ENCODE assay signal across 2 cellular contexts in genomic region chr20:62061851-62062418, GRCh38.
TF ChIP-seq lines count a peak whose summit lies in the region.

No MANE protein-coding gene starts in this region.

TF ChIP-seq in GM12878, 131 proteins besides CTCF, POLR2A, EP300 and RAD21:
- TF ChIP-seq POLR2AphosphoS2 (IDR thresholded peaks at IDR 0.05; ENCODE audit: low read depth, low read length), result no peak
- no peak for TF ChIP-seq MTA2 (IDR thresholded peaks at IDR 0.05; ENCODE audit: low read depth)
- no peak for TF ChIP-seq ZNF207 (IDR thresholded peaks at IDR 0.05; ENCODE audit: borderline replicate concordance)
- TF ChIP-seq ATF7 (IDR thresholded peaks at IDR 0.05; ENCODE audit: low read depth), result no peak
- TF ChIP-seq KAT2A (conservative IDR thresholded peaks at IDR 0.05; ENCODE audit: control insufficient read depth, low read depth, low read length), result no peak
- TF ChIP-seq CHD1 (IDR thresholded peaks at IDR 0.05; ENCODE audit: low read depth, low read length), result no peak

TF ChIP-seq in GM23338, 12 proteins besides CTCF, POLR2A, EP300 and RAD21:
- TF ChIP-seq CREB1 (CRISPR knock-in tag; IDR thresholded peaks at IDR 0.05; ENCODE audit: low read depth) (no peak), EZH2 (IDR thresholded peaks at IDR 0.05; ENCODE audit: low read depth, unreplicated experiment) (no peak), ZNF114 (CRISPR knock-in tag; IDR thresholded peaks at IDR 0.05) (no peak), EZH2phosphoT487 (IDR thresholded peaks at IDR 0.05; ENCODE audit: unreplicated experiment) (no peak), NANOG (IDR thresholded peaks at IDR 0.05; ENCODE audit: borderline replicate concordance) (no peak), POLR2AphosphoS5 (IDR thresholded peaks at IDR 0.05; ENCODE audit: low read depth) (no peak), ZNF331 (CRISPR knock-in tag; IDR thresholded peaks at IDR 0.05; ENCODE audit: low read depth) (no peak), JUNB (IDR thresholded peaks at IDR 0.05; ENCODE audit: unreplicated experiment) (no peak), ZNF462 (CRISPR knock-in tag; IDR thresholded peaks at IDR 0.05) (no peak), STAT1 (IDR thresholded peaks at IDR 0.05; ENCODE audit: unreplicated experiment) (no peak)
- TF ChIP-seq, protein P1, sequence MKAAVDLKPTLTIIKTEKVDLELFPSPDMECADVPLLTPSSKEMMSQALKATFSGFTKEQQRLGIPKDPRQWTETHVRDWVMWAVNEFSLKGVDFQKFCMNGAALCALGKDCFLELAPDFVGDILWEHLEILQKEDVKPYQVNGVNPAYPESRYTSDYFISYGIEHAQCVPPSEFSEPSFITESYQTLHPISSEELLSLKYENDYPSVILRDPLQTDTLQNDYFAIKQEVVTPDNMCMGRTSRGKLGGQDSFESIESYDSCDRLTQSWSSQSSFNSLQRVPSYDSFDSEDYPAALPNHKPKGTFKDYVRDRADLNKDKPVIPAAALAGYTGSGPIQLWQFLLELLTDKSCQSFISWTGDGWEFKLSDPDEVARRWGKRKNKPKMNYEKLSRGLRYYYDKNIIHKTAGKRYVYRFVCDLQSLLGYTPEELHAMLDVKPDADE (IDR thresholded peaks at IDR 0.05), result no peak
- TF ChIP-seq, protein P2, sequence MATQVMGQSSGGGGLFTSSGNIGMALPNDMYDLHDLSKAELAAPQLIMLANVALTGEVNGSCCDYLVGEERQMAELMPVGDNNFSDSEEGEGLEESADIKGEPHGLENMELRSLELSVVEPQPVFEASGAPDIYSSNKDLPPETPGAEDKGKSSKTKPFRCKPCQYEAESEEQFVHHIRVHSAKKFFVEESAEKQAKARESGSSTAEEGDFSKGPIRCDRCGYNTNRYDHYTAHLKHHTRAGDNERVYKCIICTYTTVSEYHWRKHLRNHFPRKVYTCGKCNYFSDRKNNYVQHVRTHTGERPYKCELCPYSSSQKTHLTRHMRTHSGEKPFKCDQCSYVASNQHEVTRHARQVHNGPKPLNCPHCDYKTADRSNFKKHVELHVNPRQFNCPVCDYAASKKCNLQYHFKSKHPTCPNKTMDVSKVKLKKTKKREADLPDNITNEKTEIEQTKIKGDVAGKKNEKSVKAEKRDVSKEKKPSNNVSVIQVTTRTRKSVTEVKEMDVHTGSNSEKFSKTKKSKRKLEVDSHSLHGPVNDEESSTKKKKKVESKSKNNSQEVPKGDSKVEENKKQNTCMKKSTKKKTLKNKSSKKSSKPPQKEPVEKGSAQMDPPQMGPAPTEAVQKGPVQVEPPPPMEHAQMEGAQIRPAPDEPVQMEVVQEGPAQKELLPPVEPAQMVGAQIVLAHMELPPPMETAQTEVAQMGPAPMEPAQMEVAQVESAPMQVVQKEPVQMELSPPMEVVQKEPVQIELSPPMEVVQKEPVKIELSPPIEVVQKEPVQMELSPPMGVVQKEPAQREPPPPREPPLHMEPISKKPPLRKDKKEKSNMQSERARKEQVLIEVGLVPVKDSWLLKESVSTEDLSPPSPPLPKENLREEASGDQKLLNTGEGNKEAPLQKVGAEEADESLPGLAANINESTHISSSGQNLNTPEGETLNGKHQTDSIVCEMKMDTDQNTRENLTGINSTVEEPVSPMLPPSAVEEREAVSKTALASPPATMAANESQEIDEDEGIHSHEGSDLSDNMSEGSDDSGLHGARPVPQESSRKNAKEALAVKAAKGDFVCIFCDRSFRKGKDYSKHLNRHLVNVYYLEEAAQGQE (IDR thresholded peaks at IDR 0.05; ENCODE audit: unreplicated experiment), result no peak
